ENCODE assay signal across 13 cellular contexts in genomic region chr1:230114245-230114651, GRCh38. TPM values are rescaled to one million over a fixed set of nuclear protein-coding genes. Genes with fewer than 3 reads are reported as not detected.
DNase-seq lines count a peak whose midpoint lies in the region; ATAC-seq and TF ChIP-seq lines count a peak whose summit lies in the region.
"Had no signal": no experiment of that assay in that cellular context is flagged by ENCODE, and none has a peak within 500 bp of the region (broad histone marks: within the 10 kb centered on the region; RNA-seq: fewer than 3 reads in every experiment).

No MANE protein-coding gene starts in this region.

- peaks cover 20 to 36% of the 10 kb centered on the region in 2 donors for H3K4me1 ChIP-seq in adrenal gland (replicated peaks in 1 of 2)
- H3K4me1 ChIP-seq in heart right ventricle, result peaks cover 0 to 50% (median 33%) of the 10 kb centered on the region in 9 donors
- H3K4me1 ChIP-seq in sigmoid colon, result peaks cover 0 to 44% (median 29%) of the 10 kb centered on the region in 4 donors
- H3K4me1 ChIP-seq: parathyroid adenoma had no signal

- TF ChIP-seq CTCF in BJ (IDR thresholded peaks at IDR 0.05; ENCODE audit: insufficient read depth, low read depth, low read length) (no peak), adrenal gland (IDR thresholded peaks at IDR 0.05) (no peak), heart right ventricle (IDR thresholded peaks at IDR 0.05) (no peak), sigmoid colon (IDR thresholded peaks at IDR 0.05) (no peak)

- DNase-seq in BJ (ENCODE audit: low read depth) (no peak), adrenal gland (peak in 4 of 7 donors; percentile 44 to 75 (median 60)), heart right ventricle (no peak), sigmoid colon (no peak), SIG-M5 treated with dmso at 0.1 percent for 504 hours (lab: John Stamatoyannopoulos, UW; ENCODE audit: unreplicated experiment) (no peak), NCI-H345 (lab: John Stamatoyannopoulos, UW) (no peak), T-cell (no peak)
- DNase-seq: activated CD4-positive, alpha-beta T cell treated with anti-CD3 and anti-CD28 coated beads for 36 hours; NCI-H526 had no signal

- H3K27ac Mint-ChIP-seq in T-cell, result no peak overlapping the region
- H3K27ac Mint-ChIP-seq: activated CD4-positive, alpha-beta T cell treated with anti-CD3 and anti-CD28 coated beads for 36 hours; activated T-helper 17 cell treated with anti-CD3 and anti-CD28 coated beads, Interleukin-2, amount 50 U/mL, for 72 hours had no signal

- no peak for TF ChIP-seq POLR2A in adrenal gland (IDR thresholded peaks at IDR 0.05)
- no peak for TF ChIP-seq POLR2A in sigmoid colon (IDR thresholded peaks at IDR 0.05)

- POLR2A ChIA-PET in BJ (lab: Charles Lee), result no interaction called here
- POLR2A ChIA-PET in T-cell (lab: Charles Lee), result no interaction called here

- no peaks in the 10 kb centered on the region; the same call in 1 of the 2 replicates for H3K36me3 ChIP-seq in BJ (ENCODE audit: control insufficient read depth, insufficient read depth, low read length)
- no peaks in the 10 kb centered on the region for H3K36me3 ChIP-seq in adrenal gland (replicated peaks in 1 of 2)
- peaks cover 0 to 28% (median 0%) of the 10 kb centered on the region in 9 donors for H3K36me3 ChIP-seq in heart right ventricle
- H3K36me3 ChIP-seq in sigmoid colon, result no peaks in the 10 kb centered on the region

- ATAC-seq in heart right ventricle (peak in 5 of 8 donors; percentile 5 to 45 (median 22)), HG02763 (IDR thresholded peaks at IDR 0.05; ENCODE audit: unreplicated experiment) (no peak), T-cell (replicated peaks in 1 of 4) (no peak)
- ATAC-seq: activated CD4-positive, alpha-beta T cell treated with anti-CD3 and anti-CD28 coated beads for 36 hours; activated T-helper 17 cell treated with anti-CD3 and anti-CD28 coated beads, Interleukin-2, amount 50 U/mL, for 72 hours had no signal

- H3K27me3 ChIP-seq in BJ (ENCODE audit: control insufficient read depth, insufficient read depth, low read length) (no peaks in the 10 kb centered on the region), adrenal gland (no peaks in the 10 kb centered on the region), heart right ventricle (no peaks in the 10 kb centered on the region), sigmoid colon (no peaks in the 10 kb centered on the region)

- H3K27ac ChIP-seq in adrenal gland, result peak overlapping the region; percentile 21 to 88 (median 86)
- peak overlapping the region in 9 of 10 donors; percentile 35 to 86 (median 65) for H3K27ac ChIP-seq in heart right ventricle
- peak overlapping the region; percentile 40 to 58 (median 43) for H3K27ac ChIP-seq in sigmoid colon
- H3K27ac ChIP-seq: C4-2B, parathyroid adenoma had no signal

- no peak overlapping the region for H3K4me3 Mint-ChIP-seq in T-cell
- H3K4me3 Mint-ChIP-seq: activated CD4-positive, alpha-beta T cell treated with anti-CD3 and anti-CD28 coated beads for 36 hours; activated T-helper 17 cell treated with anti-CD3 and anti-CD28 coated beads, Interleukin-2, amount 50 U/mL, for 72 hours had no signal

- no peaks in the 10 kb centered on the region for H3K27me3 Mint-ChIP-seq in T-cell
- H3K27me3 Mint-ChIP-seq: activated CD4-positive, alpha-beta T cell treated with anti-CD3 and anti-CD28 coated beads for 36 hours; activated T-helper 17 cell treated with anti-CD3 and anti-CD28 coated beads, Interleukin-2, amount 50 U/mL, for 72 hours had no signal

- peaks cover 32% of the 10 kb centered on the region for H3K36me3 Mint-ChIP-seq in T-cell

- H3K9me3 Mint-ChIP-seq in T-cell, result no peaks in the 10 kb centered on the region
- H3K9me3 Mint-ChIP-seq: activated T-helper 17 cell treated with anti-CD3 and anti-CD28 coated beads, Interleukin-2, amount 50 U/mL, for 72 hours had no signal

- intact Hi-C loops in adrenal gland (cut with DNase I) (no loop called here), heart right ventricle (cut with DNase I) (no loop called here), sigmoid colon (cut with DNase I) (no loop called here)

- H3K4me3 ChIP-seq in BJ (ENCODE audit: low read depth, low read length) (peak overlapping the region; percentile 11; the same call in 1 of the 2 replicates), adrenal gland (peak overlapping the region in 1 of 4 donors; percentile 8), heart right ventricle (peak overlapping the region in 2 of 10 donors; percentile 19 to 23), sigmoid colon (no peak overlapping the region)

- peaks cover 25 to 57% (median 29%) of the 10 kb centered on the region in 3 donors for H3K4me1 Mint-ChIP-seq in T-cell

- H3K9me3 ChIP-seq in adrenal gland (replicated peaks in 1 of 3), result no peaks in the 10 kb centered on the region
- no peaks in the 10 kb centered on the region for H3K9me3 ChIP-seq in heart right ventricle
- no peaks in the 10 kb centered on the region for H3K9me3 ChIP-seq in sigmoid colon

- WGBS in adrenal gland, 4 donors, result 38 to 65% (median 51%) methylated on average over 14 of the region's 14 CpGs
- WGBS in heart right ventricle, 2 donors, result 78 to 81% methylated on average over 14 of the region's 14 CpGs
- WGBS in sigmoid colon, 2 donors, result 87 to 91% methylated on average over 14 of the region's 14 CpGs

- no peak for TF ChIP-seq EP300 in sigmoid colon (IDR thresholded peaks at IDR 0.05)

- CTCF ChIA-PET in BJ (lab: Yijun Ruan, JAX), result no interaction called here
- CTCF ChIA-PET in T-cell (lab: Charles Lee), result interaction anchor here in 1 of 2 donors (0.7 kb wide), 1 partner anchor 8 kb away, joined by 3 read pairs; no protein-coding TSS in a partner anchor

RNA-seq across cellular contexts. Expression of gene GALNT2, which starts 47.2 kb away (rescaled TPM):
- polyA plus RNA-seq in BJ (2011; rRNA removed), result 70.6 and 90.9 TPM in 2 replicates
- 54.5 and 58.4 TPM in 2 replicates for polyA minus RNA-seq in BJ (2011; rRNA and poly(A)+ RNA removed)
- 100 to 1,000 TPM in 4 of 8 donors, 10 to 100 TPM in 4; 54.1 to 220 (median 95.5) TPM for total RNA-seq in adrenal gland
- 100 to 1,000 TPM in 1 of 3 donors, 10 to 100 TPM in 2; 22.3 to 164 (median 39.1) TPM for polyA plus RNA-seq in adrenal gland
- total RNA-seq in heart right ventricle, result 10 to 100 TPM; 21.3 to 35.1 (median 25.8) TPM
- 10 to 100 TPM in 1 of 2 donors, 1 to 10 TPM in 1; 9.7 to 27.5 TPM for polyA plus RNA-seq in heart right ventricle
- 10 to 100 TPM; 32.6 to 38.5 (median 37.8) TPM for total RNA-seq in sigmoid colon
- 10 to 100 TPM in 1 of 3 donors, 1 to 10 TPM in 2; 8.4 to 43.8 (median 9.5) TPM for polyA plus RNA-seq in sigmoid colon
- total RNA-seq in T-cell, result 10 to 100 TPM; 22.2 to 29.7 (median 23.5) TPM

Comparison
In these comparisons a context has a peak if more than half of its experiments do, and no peak if none do; other contexts are left out.
1. DNase-seq: peak in adrenal gland (4 of 7); none in BJ (single experiment), heart right ventricle (0 of 2), sigmoid colon (single experiment), SIG-M5 treated with dmso at 0.1 percent for 504 hours (single experiment), NCI-H345 (single experiment) and T-cell (0 of 34).
2. ATAC-seq: peak in heart right ventricle (5 of 8); none in HG02763 (single experiment) and T-cell (0 of 4).
3. Peak in every context shown above with its lines, with median percentiles within 50 percentile points of each other: H3K27ac ChIP-seq.